14 cellular contexts compared by ENCODE assay signal in genomic region chr18:24204904-24205303, GRCh38.
A peak's percentile ranks its signal among the peaks of the same experiment; 100 is the strongest.
DNase-seq lines count a peak whose midpoint lies in the region; ATAC-seq, FAIRE-seq and TF ChIP-seq lines count a peak whose summit lies in the region.
"Had no signal": no experiment of that assay in that cellular context is flagged by ENCODE, and none has a peak within 500 bp of the region (broad histone marks: within the 10 kb centered on the region; RNA-seq: fewer than 3 reads in every experiment).

No MANE protein-coding gene starts in this region.

- H3K27me3 Mint-ChIP-seq in neural crest cell (ENCODE audit: low read depth) (no peaks in the 10 kb centered on the region), CD14-positive monocyte (ENCODE audit: low read depth in 3 of 3) (no peaks in the 10 kb centered on the region)

- no peaks in the 10 kb centered on the region for H3K9me3 Mint-ChIP-seq in neural crest cell
- no peaks in the 10 kb centered on the region for H3K9me3 Mint-ChIP-seq in CD14-positive monocyte
- H3K9me3 Mint-ChIP-seq: CD8-positive, alpha-beta T cell had no signal

- POLR2A ChIA-PET in HepG2 (lab: Yijun Ruan, JAX) = no interaction called here

- peaks cover 0 to 6% (median 0%) of the 10 kb centered on the region in 12 donors for H3K9me3 ChIP-seq in heart left ventricle
- no peaks in the 10 kb centered on the region for H3K9me3 ChIP-seq in HepG2 (ENCODE audit: low read length)
- H3K9me3 ChIP-seq in tibial nerve = no peaks in the 10 kb centered on the region
- H3K9me3 ChIP-seq: A549, BE2C had no signal

- H3K27ac Mint-ChIP-seq in neural crest cell (ENCODE audit: unreplicated experiment) (peak overlapping the region; percentile 15), CD14-positive monocyte (no peak overlapping the region)
- H3K27ac Mint-ChIP-seq: CD8-positive, alpha-beta T cell had no signal

- FAIRE-seq in HepG2 (lab: Jason Lieb, UNC) = no peak
- FAIRE-seq: A549 had no signal

- H3K4me3 ChIP-seq in heart left ventricle (no peak overlapping the region), HepG2 (replicated peaks in 1 of 3; ENCODE audit: insufficient read depth in 1 of 3, low read depth in 2 of 3, low read length in 3 of 3) (no peak overlapping the region), tibial nerve (no peak overlapping the region)
- H3K4me3 ChIP-seq: A549 had no signal

- no peaks in the 10 kb centered on the region for H3K36me3 ChIP-seq in heart left ventricle
- H3K36me3 ChIP-seq in HepG2 (replicated peaks in 1 of 2; ENCODE audit: control insufficient read depth in 1 of 2, insufficient read depth in 2 of 2, low read length in 2 of 2) = no peaks in the 10 kb centered on the region
- H3K36me3 ChIP-seq in tibial nerve = no peaks in the 10 kb centered on the region
- H3K36me3 ChIP-seq: BE2C had no signal

- no peak for TF ChIP-seq CTCF in neural crest cell (conservative IDR thresholded peaks at IDR 0.05)
- TF ChIP-seq CTCF in heart left ventricle (IDR thresholded peaks at IDR 0.05) = no peak
- TF ChIP-seq CTCF in HepG2 (CRISPR knock-in tag; IDR thresholded peaks at IDR 0.05) = no peak
- no peak for TF ChIP-seq CTCF in CD14-positive monocyte (IDR thresholded peaks at IDR 0.05)
- no peak for TF ChIP-seq CTCF in tibial nerve (IDR thresholded peaks at IDR 0.05)

- H3K4me1 Mint-ChIP-seq in neural crest cell (peaks cover 33% of the 10 kb centered on the region), CD14-positive monocyte (no peaks in the 10 kb centered on the region)

- H3K4me1 ChIP-seq in heart left ventricle (peaks cover 0 to 21% (median 12%) of the 10 kb centered on the region in 12 donors), HepG2 (ENCODE audit: insufficient read depth, low read length) (no peaks in the 10 kb centered on the region), tibial nerve (peaks cover 0 to 29% (median 6%) of the 10 kb centered on the region in 4 donors)
- H3K4me1 ChIP-seq: A549, BE2C had no signal

- no peak overlapping the region for H3K4me2 ChIP-seq in HepG2 (ENCODE audit: low read depth, low read length)
- H3K4me2 ChIP-seq: A549 had no signal

- intact Hi-C loops in heart left ventricle (cut with DNase I) (no loop called here), HepG2 (cut with micrococcal nuclease; ENCODE audit: unreplicated experiment) (no loop called here), CD14-positive monocyte (cut with micrococcal nuclease) (no loop called here)

- in situ Hi-C loops in HepG2 (cut with HindIII; ENCODE audit: extremely low pct_ligation_motif_present, low pct_unique_long_range_greater_than_20kb) = no loop called here

- no peak overlapping the region for H3K9ac ChIP-seq in HepG2 (ENCODE audit: insufficient read depth, low read depth, low read length)

- DNase-seq in NCI-H82 (lab: John Stamatoyannopoulos, UW) (peak; percentile 89), caudate nucleus (lab: John Stamatoyannopoulos, UW) (no peak), neural crest cell (ENCODE audit: low read depth, low spot score) (no peak), heart left ventricle (no peak), HepG2 (ENCODE audit: low spot score) (no peak), CD14-positive monocyte (ENCODE audit: low spot score) (no peak), tibial nerve (ENCODE audit: low spot score in 2 of 2) (no peak)
- DNase-seq: BE2C; CD8-positive, alpha-beta T cell; COR-L47; DMS53; GF-D8 had no signal

- no peaks in the 10 kb centered on the region for H4K20me1 ChIP-seq in HepG2 (ENCODE audit: insufficient read depth, low read length)

- no peaks in the 10 kb centered on the region for H3K79me2 ChIP-seq in HepG2 (ENCODE audit: insufficient read depth, low read length)

- no peak overlapping the region for H2AFZ ChIP-seq in HepG2 (ENCODE audit: low read length)

- H3K27me3 ChIP-seq in heart left ventricle (no peaks in the 10 kb centered on the region), HepG2 (ENCODE audit: control insufficient read depth in 1 of 2, insufficient read depth in 2 of 2, low read length in 2 of 2) (no peaks in the 10 kb centered on the region; a peak in 1 of 5 replicates), tibial nerve (no peaks in the 10 kb centered on the region)
- H3K27me3 ChIP-seq: BE2C had no signal

- no peak for TF ChIP-seq POLR2A in heart left ventricle (IDR thresholded peaks at IDR 0.05)
- no peak for TF ChIP-seq POLR2A in HepG2 (IDR thresholded peaks at IDR 0.05; ENCODE audit: insufficient read depth in 1 of 2, low read depth in 2 of 2, low read length in 2 of 2)
- TF ChIP-seq POLR2A in tibial nerve (IDR thresholded peaks at IDR 0.05) = no peak

- H3K27ac ChIP-seq in caudate nucleus (ENCODE audit: low read depth, low read length) (peak overlapping the region; percentile 24), heart left ventricle (no peak overlapping the region), HepG2 (ENCODE audit: extremely low read length, insufficient read depth, low read length) (no peak overlapping the region), tibial nerve (no peak overlapping the region)
- H3K27ac ChIP-seq: A549, C4-2B had no signal

- H3K4me3 Mint-ChIP-seq in neural crest cell (no peak overlapping the region), CD14-positive monocyte (no peak overlapping the region)
- H3K4me3 Mint-ChIP-seq: CD8-positive, alpha-beta T cell had no signal

- H3K36me3 Mint-ChIP-seq in neural crest cell (ENCODE audit: low read depth) (peaks cover 3% of the 10 kb centered on the region), CD14-positive monocyte (peaks cover 10 to 24% of the 10 kb centered on the region in 2 donors)
- H3K36me3 Mint-ChIP-seq: CD8-positive, alpha-beta T cell had no signal

- no TSS peak for BruUV-seq in HepG2 (replicated peaks; lab: Mats Ljungman, UMichigan)

- no peak for ATAC-seq in heart left ventricle
- ATAC-seq in HepG2 = no peak
- ATAC-seq: A549; CD8-positive, alpha-beta T cell had no signal

- TF ChIP-seq RAD21 in HepG2 (CRISPR knock-in tag; IDR thresholded peaks at IDR 0.05) = no peak

- 91 to 97% (median 94%) methylated on average over 3 of the region's 3 CpGs for WGBS in heart left ventricle, 4 donors
- 2% methylated on average over 3 of the region's 3 CpGs for WGBS in HepG2 (ENCODE audit: low lambda C conversion rate)
- WGBS in tibial nerve, 2 donors = 82 to 83% methylated on average over 3 of the region's 3 CpGs

- CTCF ChIA-PET in HepG2 (lab: Yijun Ruan, JAX; ENCODE audit: low intra/inter-chr PET ratio, low total read pairs) = no interaction called here

- TF ChIP-seq EP300 in HepG2 (IDR thresholded peaks at IDR 0.05; ENCODE audit: low read depth in 2 of 2, low read length in 2 of 2) (no peak), HepG2 (CRISPR knock-in tag; IDR thresholded peaks at IDR 0.05; ENCODE audit: borderline replicate concordance) (no peak), tibial nerve (IDR thresholded peaks at IDR 0.05) (no peak)

TF ChIP-seq in HepG2, 621 proteins besides CTCF, POLR2A, EP300 and RAD21 (continues in another document):
- no peak for TF ChIP-seq PREB (CRISPR knock-in tag; IDR thresholded peaks at IDR 0.05)
- no peak for TF ChIP-seq PRDM4 (CRISPR knock-in tag; IDR thresholded peaks at IDR 0.05; ENCODE audit: borderline replicate concordance)
- TF ChIP-seq ZNF496 (CRISPR knock-in tag; IDR thresholded peaks at IDR 0.05; ENCODE audit: insufficient replicate concordance) = no peak
- TF ChIP-seq ZNF224 (CRISPR knock-in tag; IDR thresholded peaks at IDR 0.05) = no peak
- TF ChIP-seq UBTF (CRISPR knock-in tag; IDR thresholded peaks at IDR 0.05) = no peak
- TF ChIP-seq ZNF749 (CRISPR knock-in tag; IDR thresholded peaks at IDR 0.05; ENCODE audit: borderline replicate concordance) = no peak
- TF ChIP-seq PAWR (CRISPR knock-in tag; IDR thresholded peaks at IDR 0.05; ENCODE audit: borderline replicate concordance) = no peak
- no peak for TF ChIP-seq SRSF1 (optimal IDR thresholded peaks at IDR 0.05; ENCODE audit: low read depth, low read length)
